In the genomic region with DNA sequence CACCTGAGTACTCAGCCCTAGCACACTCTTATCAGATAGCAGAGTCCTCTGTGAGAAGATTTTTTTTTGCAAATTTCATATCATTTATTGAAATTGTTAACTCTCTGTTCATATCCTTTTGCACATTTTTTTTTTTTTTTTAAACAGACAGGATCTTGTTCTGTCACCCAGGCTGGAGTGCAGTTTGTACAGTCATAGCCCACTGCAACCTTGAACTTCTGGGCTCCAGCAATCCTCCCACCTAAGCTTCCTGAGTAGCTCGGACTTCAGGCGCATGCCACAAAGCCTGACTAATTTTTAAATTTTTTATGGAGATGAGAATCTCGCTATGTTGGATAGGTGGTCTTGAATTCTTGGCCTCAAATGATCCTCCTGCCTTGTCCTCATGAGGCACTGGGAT, we compare ENCODE assay signal across 28 cellular contexts. TPM values are rescaled to one million over a fixed set of nuclear protein-coding genes. Genes with fewer than 3 reads are reported as not detected.
DNase-seq lines count a peak whose midpoint lies in the region; ATAC-seq, FAIRE-seq and TF ChIP-seq lines count a peak whose summit lies in the region.
"Had no signal": no experiment of that assay in that cellular context is flagged by ENCODE, and none has a peak within 500 bp of the region (broad histone marks: within the 10 kb centered on the region; RNA-seq: fewer than 3 reads in every experiment).

No MANE protein-coding gene starts in this region.

- H3K36me3 Mint-ChIP-seq in effector memory CD8-positive, alpha-beta T cell (ENCODE audit: insufficient read depth): peaks cover 37% of the 10 kb centered on the region

- intact Hi-C loops in HepG2 (cut with micrococcal nuclease; ENCODE audit: unreplicated experiment) (no loop called here), right lobe of liver (cut with DNase I) (no loop called here), adrenal gland (cut with DNase I) (no loop called here), testis (cut with DNase I; ENCODE audit: low total_unique reads) (loop anchor here (10.0 kb wide), 1 partner anchor 107 kb away; the partner anchor contains the start of genes APEX1 and OSGEP)

- H3K36me3 ChIP-seq in HepG2 (replicated peaks in 1 of 2; ENCODE audit: control insufficient read depth in 1 of 2, insufficient read depth in 2 of 2, low read length in 2 of 2) (peaks cover 10 to 48% of the 10 kb centered on the region in 2 experiments), right lobe of liver (peaks cover 0 to 54% (median 9%) of the 10 kb centered on the region in 4 donors), adrenal gland (replicated peaks in 1 of 2) (peaks cover 0 to 32% of the 10 kb centered on the region in 2 donors), testis (ENCODE audit: low read depth, missing control alignments) (no peaks in the 10 kb centered on the region)

- TF ChIP-seq EP300 in HepG2 (IDR thresholded peaks at IDR 0.05; ENCODE audit: low read depth in 2 of 2, low read length in 2 of 2) (0 out of 4 replicates have a peak, but pooled peaks of 1 of the 2 experiments have one; percentile 27), HepG2 (CRISPR knock-in tag; IDR thresholded peaks at IDR 0.05; ENCODE audit: borderline replicate concordance) (no peak)

- TF ChIP-seq POLR2A in HepG2 (IDR thresholded peaks at IDR 0.05; ENCODE audit: insufficient read depth in 1 of 2, low read depth in 2 of 2, low read length in 2 of 2) (no peak), right lobe of liver (IDR thresholded peaks at IDR 0.05) (no peak), adrenal gland (IDR thresholded peaks at IDR 0.05) (no peak), testis (IDR thresholded peaks at IDR 0.05) (no peak)

- TF ChIP-seq CTCF in HepG2 (CRISPR knock-in tag; IDR thresholded peaks at IDR 0.05) (no peak), right lobe of liver (IDR thresholded peaks at IDR 0.05) (no peak), adrenal gland (IDR thresholded peaks at IDR 0.05) (no peak), testis (IDR thresholded peaks at IDR 0.05) (no peak)

- ATAC-seq in HepG2 (peak; percentile 8; the same call in 2 of the 3 replicates), right lobe of liver (no peak), esophagus mucosa (no peak)
- no peak for ATAC-seq in effector memory CD8-positive, alpha-beta T cell (replicated peaks)
- ATAC-seq: GM12878 had no signal

- WGBS in HepG2 (ENCODE audit: low lambda C conversion rate): 51% methylated on average over 3 of the region's 3 CpGs
- WGBS in right lobe of liver (ENCODE audit: insufficient coverage, low coverage, low lambda C conversion rate, missing lambda C conversion rate): 84% methylated on average over 3 of the region's 3 CpGs
- 45 to 62% (median 56%) methylated on average over 3 of the region's 3 CpGs for WGBS in adrenal gland, 4 donors
- 51 to 58% methylated on average over 3 of the region's 3 CpGs for WGBS in testis, 2 donors

- no peaks in the 10 kb centered on the region for H4K20me1 ChIP-seq in HepG2 (ENCODE audit: insufficient read depth, low read length)
- H4K20me1 ChIP-seq: BLaER1 had no signal

- in situ Hi-C loops in HepG2 (cut with HindIII; ENCODE audit: extremely low pct_ligation_motif_present, low pct_unique_long_range_greater_than_20kb): loop anchor here (25.0 kb wide), 2 partner anchors 115 to 640 kb away; partner anchors contain the start of genes APEX1, METTL17, OSGEP and PIP4P1

- CTCF ChIA-PET in HepG2 (lab: Yijun Ruan, JAX; ENCODE audit: low intra/inter-chr PET ratio, low total read pairs): no interaction called here

- no peaks in the 10 kb centered on the region for H3K9me3 Mint-ChIP-seq in effector memory CD8-positive, alpha-beta T cell
- H3K9me3 Mint-ChIP-seq: CD14-positive monocyte; CD4-positive, CD25-positive, alpha-beta regulatory T cell; CD8-positive, alpha-beta memory T cell had no signal

- H3K9me3 ChIP-seq in HepG2 (ENCODE audit: low read length) (no peaks in the 10 kb centered on the region), right lobe of liver (no peaks in the 10 kb centered on the region), adrenal gland (replicated peaks in 1 of 3) (no peaks in the 10 kb centered on the region), testis (no peaks in the 10 kb centered on the region)
- H3K9me3 ChIP-seq: BE2C, BLaER1 had no signal

- no peak for TF ChIP-seq RAD21 in HepG2 (CRISPR knock-in tag; IDR thresholded peaks at IDR 0.05)

- no peak overlapping the region for H3K4me3 ChIP-seq in HepG2 (replicated peaks in 1 of 3; ENCODE audit: insufficient read depth in 1 of 3, low read depth in 2 of 3, low read length in 3 of 3)
- H3K4me3 ChIP-seq in right lobe of liver: no peak overlapping the region
- no peak overlapping the region for H3K4me3 ChIP-seq in adrenal gland
- no peak overlapping the region for H3K4me3 ChIP-seq in testis
- H3K4me3 ChIP-seq: BLaER1, GM12878 had no signal

- BruUV-seq in HepG2 (replicated peaks; lab: Mats Ljungman, UMichigan): no TSS peak

- H3K27ac Mint-ChIP-seq in effector memory CD8-positive, alpha-beta T cell: no peak overlapping the region
- H3K27ac Mint-ChIP-seq: CD14-positive monocyte; CD4-positive, alpha-beta memory T cell; CD4-positive, CD25-positive, alpha-beta regulatory T cell had no signal

- no peaks in the 10 kb centered on the region; a peak in 1 of 5 replicates for H3K27me3 ChIP-seq in HepG2 (ENCODE audit: control insufficient read depth in 1 of 2, insufficient read depth in 2 of 2, low read length in 2 of 2)
- no peaks in the 10 kb centered on the region for H3K27me3 ChIP-seq in right lobe of liver
- H3K27me3 ChIP-seq in adrenal gland: no peaks in the 10 kb centered on the region
- H3K27me3 ChIP-seq in testis: no peaks in the 10 kb centered on the region
- H3K27me3 ChIP-seq: BE2C, BLaER1 had no signal

- H3K27ac ChIP-seq in HepG2 (ENCODE audit: extremely low read length, insufficient read depth, low read length) (peak overlapping the region; percentile 56), right lobe of liver (no peak overlapping the region), adrenal gland (peak overlapping the region in 3 of 5 donors; percentile 66 to 70 (median 67)), testis (no peak overlapping the region)
- H3K27ac ChIP-seq: BLaER1 had no signal

- peaks cover 25% of the 10 kb centered on the region for H3K4me1 ChIP-seq in HepG2 (ENCODE audit: insufficient read depth, low read length)
- H3K4me1 ChIP-seq in right lobe of liver: peaks cover 0 to 3% (median 0%) of the 10 kb centered on the region in 4 donors
- peaks cover 14 to 17% of the 10 kb centered on the region in 2 donors for H3K4me1 ChIP-seq in adrenal gland (replicated peaks in 1 of 2)
- H3K4me1 ChIP-seq in testis: no peaks in the 10 kb centered on the region
- H3K4me1 ChIP-seq: BE2C had no signal

- no peak overlapping the region for H3K4me3 Mint-ChIP-seq in effector memory CD8-positive, alpha-beta T cell
- H3K4me3 Mint-ChIP-seq: CD14-positive monocyte; CD4-positive, alpha-beta memory T cell had no signal

- FAIRE-seq in HepG2 (lab: Jason Lieb, UNC): peak; percentile 59
- FAIRE-seq: A204.1, GM12878, GM12892, GM18507 had no signal

- no peak overlapping the region for H2AFZ ChIP-seq in HepG2 (ENCODE audit: low read length)

- H3K4me1 Mint-ChIP-seq in effector memory CD8-positive, alpha-beta T cell (ENCODE audit: low read depth in 2 of 2): peaks cover 9 to 17% of the 10 kb centered on the region in 2 donors

- no peaks in the 10 kb centered on the region for H3K27me3 Mint-ChIP-seq in effector memory CD8-positive, alpha-beta T cell
- H3K27me3 Mint-ChIP-seq: CD4-positive, alpha-beta memory T cell had no signal

- peak overlapping the region; percentile 24; the same call in 1 of the 2 replicates for H3K4me2 ChIP-seq in HepG2 (ENCODE audit: low read depth, low read length)
- H3K4me2 ChIP-seq: BLaER1 had no signal

- H3K79me2 ChIP-seq in HepG2 (ENCODE audit: insufficient read depth, low read length): peaks cover 12% of the 10 kb centered on the region

- DNase-seq in HepG2 (ENCODE audit: low spot score): peak; percentile 85
- no peak for DNase-seq in right lobe of liver
- DNase-seq in adrenal gland: peak; percentile 56 to 85 (median 81)
- peak; percentile 62 for DNase-seq in iris pigment epithelial cell (ENCODE audit: low read depth)
- peak; percentile 44 for DNase-seq in testis
- no peak for DNase-seq in activated naive CD4-positive, alpha-beta T cell treated with Interleukin-2 at 50 U/mL for 16 hours
- DNase-seq in effector memory CD8-positive, alpha-beta T cell: no peak
- DNase-seq: 8988T; ACHN; BE2C; C1 segment of cervical spinal cord; CD4-positive, alpha-beta memory T cell; CD4-positive, CD25-positive, alpha-beta regulatory T cell; CD8-positive, alpha-beta memory T cell; COR-L47; DMS 273 treated with DMSO at 0.1 percent for 48 hours; DMS153; DMS53; DMS79; EL; GDM1 had no signal

- POLR2A ChIA-PET in HepG2 (lab: Yijun Ruan, JAX): interaction anchor here (0.6 to 0.8 kb wide), 2 partner anchors 71 to 114 kb away, joined by 3 read pairs; partner anchors contain the start of gene PIP4P1

- no peak overlapping the region for H3K9ac ChIP-seq in HepG2 (ENCODE audit: insufficient read depth, low read depth, low read length)
- H3K9ac ChIP-seq: BLaER1 had no signal

RNA-seq across cellular contexts. Expression of gene PARP2, which starts 4.3 kb away (rescaled TPM):
- total RNA-seq in HepG2 (2016; rRNA removed; fragmentation: Illumina TruSeq; extraction: Trizol) (37.3 and 39.1 TPM in 2 replicates), right lobe of liver (10 to 100 TPM in 2 of 6 experiments, 1 to 10 TPM in 4; 5.5 to 10.4 (median 9.1) TPM), adrenal gland (10 to 100 TPM in 6 of 8 donors, 1 to 10 TPM in 2; 8.5 to 25.5 (median 20.0) TPM), testis (10 to 100 TPM; 38.1 to 50.7 TPM), esophagus mucosa (14.1 TPM)
- 12.6 and 13.3 TPM in 2 replicates for total RNA-seq in HepG2 (2016; cell fraction: cytosol; rRNA removed; fragmentation: Illumina TruSeq; extraction: Trizol; ENCODE audit: low read depth)
- total RNA-seq in HepG2 (2016; cell fraction: insoluble cytoplasmic fraction; rRNA removed; fragmentation: Illumina TruSeq; extraction: Trizol): 38.8 and 39.8 TPM in 2 replicates
- 15.3 and 15.8 TPM in 2 replicates for total RNA-seq in HepG2 (2016; cell fraction: membrane; rRNA removed; fragmentation: Illumina TruSeq; extraction: Trizol)
- 45.9 and 50.0 TPM in 2 replicates for total RNA-seq in HepG2 (2016; cell fraction: nucleus; rRNA removed; fragmentation: Illumina TruSeq; extraction: Trizol)
- polyA plus RNA-seq in HepG2 (2011; rRNA removed) (31.3 and 38.4 TPM in 2 replicates), adrenal gland (10 to 100 TPM; 30.5 to 55.2 (median 33.9) TPM), testis (ENCODE audit: insufficient read depth, low read depth, low replicate concordance) (40.0 TPM)
- 18.1 and 20.5 TPM in 2 replicates for polyA plus RNA-seq in HepG2 (2011; cell fraction: cytosol; rRNA removed)
- polyA plus RNA-seq in HepG2 (2011; cell fraction: nucleus; rRNA removed): 71.4 and 74.8 TPM in 2 replicates
- 34.8 and 43.7 TPM in 2 replicates for polyA plus RNA-seq in HepG2 (2012)
- polyA plus RNA-seq in HepG2 (2016; cell fraction: cytosol; fragmentation: Illumina TruSeq; extraction: Trizol; ENCODE audit: low read depth): 5.1 and 5.8 TPM in 2 replicates
- polyA plus RNA-seq in HepG2 (2016; cell fraction: insoluble cytoplasmic fraction; fragmentation: Illumina TruSeq; extraction: Trizol; ENCODE audit: low read depth): 60.5 and 63.6 TPM in 2 replicates
- 8.6 and 9.1 TPM in 2 replicates for polyA plus RNA-seq in HepG2 (2016; cell fraction: membrane; fragmentation: Illumina TruSeq; extraction: Trizol; ENCODE audit: low read depth)
- 132 and 134 TPM in 2 replicates for polyA plus RNA-seq in HepG2 (2016; cell fraction: nucleus; fragmentation: Illumina TruSeq; extraction: Trizol; ENCODE audit: insufficient read depth, low read depth)
- 7.0 and 16.0 TPM in 2 replicates for polyA minus RNA-seq in HepG2 (2011; rRNA and poly(A)+ RNA removed; ENCODE audit: low replicate concordance)
- polyA minus RNA-seq in HepG2 (2011; cell fraction: cytosol; rRNA and poly(A)+ RNA removed): 10.3 and 12.2 TPM in 2 replicates
- polyA minus RNA-seq in HepG2 (2011; cell fraction: nucleus; rRNA and poly(A)+ RNA removed): 20.7 and 27.6 TPM in 2 replicates

RNA-seq across cellular contexts. Expression of gene CCNB1IP1, which starts 14.7 kb away (rescaled TPM):
- total RNA-seq in HepG2 (2016; rRNA removed; fragmentation: Illumina TruSeq; extraction: Trizol) (98.3 and 110 TPM in 2 replicates), right lobe of liver (10 to 100 TPM; 15.7 to 55.5 (median 24.9) TPM), adrenal gland (10 to 100 TPM; 16.8 to 42.7 (median 29.4) TPM), testis (10 to 100 TPM; 38.7 to 46.7 TPM), esophagus mucosa (27.9 TPM)
- 75.4 and 85.5 TPM in 2 replicates for total RNA-seq in HepG2 (2016; cell fraction: cytosol; rRNA removed; fragmentation: Illumina TruSeq; extraction: Trizol; ENCODE audit: low read depth)
- total RNA-seq in HepG2 (2016; cell fraction: insoluble cytoplasmic fraction; rRNA removed; fragmentation: Illumina TruSeq; extraction: Trizol): 104 and 112 TPM in 2 replicates
- 171 and 187 TPM in 2 replicates for total RNA-seq in HepG2 (2016; cell fraction: membrane; rRNA removed; fragmentation: Illumina TruSeq; extraction: Trizol)
- 99.1 and 105 TPM in 2 replicates for total RNA-seq in HepG2 (2016; cell fraction: nucleus; rRNA removed; fragmentation: Illumina TruSeq; extraction: Trizol)
- polyA plus RNA-seq in HepG2 (2011; rRNA removed) (101 and 125 TPM in 2 replicates), adrenal gland (10 to 100 TPM; 21.2 to 62.5 (median 41.9) TPM), testis (ENCODE audit: insufficient read depth, low read depth, low replicate concordance) (46.0 TPM)
- 77.6 and 112 TPM in 2 replicates for polyA plus RNA-seq in HepG2 (2011; cell fraction: cytosol; rRNA removed)
- polyA plus RNA-seq in HepG2 (2011; cell fraction: nucleus; rRNA removed): 39.1 and 52.4 TPM in 2 replicates
- polyA plus RNA-seq in HepG2 (2012): 128 and 248 TPM in 2 replicates
- 78.2 and 81.7 TPM in 2 replicates for polyA plus RNA-seq in HepG2 (2016; cell fraction: cytosol; fragmentation: Illumina TruSeq; extraction: Trizol; ENCODE audit: low read depth)
- polyA plus RNA-seq in HepG2 (2016; cell fraction: insoluble cytoplasmic fraction; fragmentation: Illumina TruSeq; extraction: Trizol; ENCODE audit: low read depth): 105 and 127 TPM in 2 replicates
- 158 and 172 TPM in 2 replicates for polyA plus RNA-seq in HepG2 (2016; cell fraction: membrane; fragmentation: Illumina TruSeq; extraction: Trizol; ENCODE audit: low read depth)
- 120 and 124 TPM in 2 replicates for polyA plus RNA-seq in HepG2 (2016; cell fraction: nucleus; fragmentation: Illumina TruSeq; extraction: Trizol; ENCODE audit: insufficient read depth, low read depth)
- 49.3 and 81.3 TPM in 2 replicates for polyA minus RNA-seq in HepG2 (2011; rRNA and poly(A)+ RNA removed; ENCODE audit: low replicate concordance)
- polyA minus RNA-seq in HepG2 (2011; cell fraction: cytosol; rRNA and poly(A)+ RNA removed): 24.8 and 37.2 TPM in 2 replicates
- 98.6 and 129 TPM in 2 replicates for polyA minus RNA-seq in HepG2 (2011; cell fraction: nucleus; rRNA and poly(A)+ RNA removed)

RNA-seq across cellular contexts. Expression of gene TTC5, which starts 42.0 kb away (rescaled TPM):
- total RNA-seq in HepG2 (2016; rRNA removed; fragmentation: Illumina TruSeq; extraction: Trizol) (28.5 and 44.6 TPM in 2 replicates), right lobe of liver (1 to 10 TPM; 3.1 to 5.1 (median 4.2) TPM), adrenal gland (10 to 100 TPM in 6 of 8 donors, 1 to 10 TPM in 2; 7.9 to 28.6 (median 16.6) TPM), testis (10 to 100 TPM; 20.4 to 23.6 TPM), esophagus mucosa (10.5 TPM)
- 2.1 and 3.3 TPM in 2 replicates for total RNA-seq in HepG2 (2016; cell fraction: cytosol; rRNA removed; fragmentation: Illumina TruSeq; extraction: Trizol; ENCODE audit: low read depth)
- 29.1 and 42.3 TPM in 2 replicates for total RNA-seq in HepG2 (2016; cell fraction: insoluble cytoplasmic fraction; rRNA removed; fragmentation: Illumina TruSeq; extraction: Trizol)
- total RNA-seq in HepG2 (2016; cell fraction: membrane; rRNA removed; fragmentation: Illumina TruSeq; extraction: Trizol): 6.0 and 8.2 TPM in 2 replicates
- total RNA-seq in HepG2 (2016; cell fraction: nucleus; rRNA removed; fragmentation: Illumina TruSeq; extraction: Trizol): 24.1 and 26.3 TPM in 2 replicates
- polyA plus RNA-seq in HepG2 (2011; rRNA removed) (8.2 and 8.7 TPM in 2 replicates), adrenal gland (10 to 100 TPM in 1 of 3 donors, 1 to 10 TPM in 2; 3.9 to 12.7 (median 9.2) TPM), testis (ENCODE audit: insufficient read depth, low read depth, low replicate concordance) (36.6 TPM)
- polyA plus RNA-seq in HepG2 (2011; cell fraction: cytosol; rRNA removed): 7.3 and 7.4 TPM in 2 replicates
- 5.4 and 6.0 TPM in 2 replicates for polyA plus RNA-seq in HepG2 (2011; cell fraction: nucleus; rRNA removed)
- 8.6 and 11.7 TPM in 2 replicates for polyA plus RNA-seq in HepG2 (2012)
- polyA plus RNA-seq in HepG2 (2016; cell fraction: cytosol; fragmentation: Illumina TruSeq; extraction: Trizol; ENCODE audit: low read depth): 1.1 and 1.6 TPM in 2 replicates
- polyA plus RNA-seq in HepG2 (2016; cell fraction: insoluble cytoplasmic fraction; fragmentation: Illumina TruSeq; extraction: Trizol; ENCODE audit: low read depth): 22.6 and 24.7 TPM in 2 replicates
- polyA plus RNA-seq in HepG2 (2016; cell fraction: membrane; fragmentation: Illumina TruSeq; extraction: Trizol; ENCODE audit: low read depth): 2.5 and 3.2 TPM in 2 replicates
- polyA plus RNA-seq in HepG2 (2016; cell fraction: nucleus; fragmentation: Illumina TruSeq; extraction: Trizol; ENCODE audit: insufficient read depth, low read depth): 9.8 and 12.7 TPM in 2 replicates
- 22.5 and 23.7 TPM in 2 replicates for polyA minus RNA-seq in HepG2 (2011; rRNA and poly(A)+ RNA removed; ENCODE audit: low replicate concordance)
- 13.7 and 14.7 TPM in 2 replicates for polyA minus RNA-seq in HepG2 (2011; cell fraction: cytosol; rRNA and poly(A)+ RNA removed)
- polyA minus RNA-seq in HepG2 (2011; cell fraction: nucleus; rRNA and poly(A)+ RNA removed): 39.7 and 40.9 TPM in 2 replicates

Comparison
In these comparisons a context has a peak if more than half of its experiments do, and no peak if none do; other contexts are left out.
1. DNase-seq: peak in HepG2 (single experiment), adrenal gland (7 of 7), iris pigment epithelial cell (single experiment) and testis (single experiment); none in right lobe of liver (0 of 3), activated naive CD4-positive, alpha-beta T cell treated with Interleukin-2 at 50 U/mL for 16 hours (single experiment) and effector memory CD8-positive, alpha-beta T cell (0 of 3).
2. H3K27ac ChIP-seq: peak in HepG2 (single experiment) and adrenal gland (3 of 5); none in right lobe of liver (0 of 3) and testis (0 of 2).